In genomic region chr11:29040489-29040888, GRCh38 we compare ENCODE assay signal across 33 cellular contexts.
"Had no signal": no experiment of that assay in that cellular context is flagged by ENCODE, and none has a peak within 500 bp of the region (broad histone marks: within the 10 kb centered on the region; RNA-seq: fewer than 3 reads in every experiment).

No MANE protein-coding gene starts in this region.

- ATAC-seq: activated naive CD4-positive, alpha-beta T cell treated with anti-CD3 and anti-CD28 coated beads, Interleukin-2, amount 50 U/mL, for 72 hours; activated naive CD8-positive, alpha-beta T cell treated with anti-CD3 and anti-CD28 coated beads, Interleukin-2, amount 50 U/mL, for 24 hours; activated T-cell treated with anti-CD3 and anti-CD28 coated beads, Interleukin-2, amount 50 U/mL, for 4 hours; activated T-cell treated with anti-CD3 and anti-CD28 coated beads, Interleukin-2, amount 50 U/mL, for 72 hours; activated T-helper 17 cell treated with anti-CD3 and anti-CD28 coated beads, Interleukin-2, amount 50 U/mL, for 72 hours; body of pancreas had no signal

- FAIRE-seq: astrocyte, bronchial epithelial cell had no signal

- DNase-seq: activated effector memory CD4-positive, alpha-beta T cell treated with anti-CD3 and anti-CD28 coated beads, Interleukin-2, amount 50 U/mL, for 16 hours; activated effector memory CD4-positive, alpha-beta T cell treated with Interleukin-2 at 50 U/mL for 16 hours; activated gamma-delta T cell; activated gamma-delta T cell treated with Interleukin-2 at 50 U/mL for 16 hours; activated naive CD4-positive, alpha-beta T cell; activated naive CD4-positive, alpha-beta T cell treated with anti-CD3 and anti-CD28 coated beads for 36 hours; activated naive CD4-positive, alpha-beta T cell treated with anti-CD3 and anti-CD28 coated beads, Interleukin-2, amount 10 ng/mL, durations not matched to agents 7 days and 5 days; activated naive CD4-positive, alpha-beta T cell treated with anti-CD3 and anti-CD28 coated beads, Interleukin-2, amount 50 U/mL, for 16 hours; activated naive CD4-positive, alpha-beta T cell treated with Interleukin-2 at 50 U/mL for 16 hours; activated naive CD8-positive, alpha-beta T cell treated with anti-CD3 and anti-CD28 coated beads for 36 hours; activated naive CD8-positive, alpha-beta T cell treated with anti-CD3 and anti-CD28 coated beads, Interleukin-2, amount 10 ng/mL, durations not matched to agents 7 days and 5 days; activated naive CD8-positive, alpha-beta T cell treated with anti-CD3 and anti-CD28 coated beads, Interleukin-2, amount 50 U/mL, for 24 hours; activated T-cell treated with anti-CD3 and anti-CD28 coated beads, Interleukin-2, amount 50 U/mL, for 1 hour; activated T-cell treated with anti-CD3 and anti-CD28 coated beads, Interleukin-2, amount 50 U/mL, for 24 hours; activated T-cell treated with anti-CD3 and anti-CD28 coated beads, Interleukin-2, amount 50 U/mL, for 4 hours; activated T-cell treated with anti-CD3 and anti-CD28 coated beads, Interleukin-2, amount 50 U/mL, for 48 hours; activated T-cell treated with anti-CD3 and anti-CD28 coated beads, Interleukin-2, amount 50 U/mL, for 72 hours; adrenal gland; amniotic stem cell; amygdala; aorta; body of pancreas; brain microvascular endothelial cell; caudate nucleus; central memory CD4-positive, alpha-beta T cell; cerebellar nuclear complex had no signal

- H3K4me3 ChIP-seq: adrenal gland, ascending aorta, body of pancreas, breast epithelium, cardiac muscle cell had no signal

- H3K4me1 ChIP-seq: adrenal gland, ascending aorta, body of pancreas, breast epithelium had no signal

- H3K27me3 ChIP-seq: adrenal gland, ascending aorta, body of pancreas, brain microvascular endothelial cell, breast epithelium, cardiac muscle cell had no signal

- H3K27ac ChIP-seq: adrenal gland, ascending aorta, body of pancreas, brain microvascular endothelial cell, breast epithelium, cardiac muscle cell had no signal

- H3K36me3 ChIP-seq: adrenal gland, ascending aorta, brain microvascular endothelial cell, breast epithelium, cardiac muscle cell had no signal

- H3K9me3 ChIP-seq: adrenal gland, ascending aorta, body of pancreas, breast epithelium had no signal
